14 cellular contexts compared by ENCODE assay signal in the genomic region with DNA sequence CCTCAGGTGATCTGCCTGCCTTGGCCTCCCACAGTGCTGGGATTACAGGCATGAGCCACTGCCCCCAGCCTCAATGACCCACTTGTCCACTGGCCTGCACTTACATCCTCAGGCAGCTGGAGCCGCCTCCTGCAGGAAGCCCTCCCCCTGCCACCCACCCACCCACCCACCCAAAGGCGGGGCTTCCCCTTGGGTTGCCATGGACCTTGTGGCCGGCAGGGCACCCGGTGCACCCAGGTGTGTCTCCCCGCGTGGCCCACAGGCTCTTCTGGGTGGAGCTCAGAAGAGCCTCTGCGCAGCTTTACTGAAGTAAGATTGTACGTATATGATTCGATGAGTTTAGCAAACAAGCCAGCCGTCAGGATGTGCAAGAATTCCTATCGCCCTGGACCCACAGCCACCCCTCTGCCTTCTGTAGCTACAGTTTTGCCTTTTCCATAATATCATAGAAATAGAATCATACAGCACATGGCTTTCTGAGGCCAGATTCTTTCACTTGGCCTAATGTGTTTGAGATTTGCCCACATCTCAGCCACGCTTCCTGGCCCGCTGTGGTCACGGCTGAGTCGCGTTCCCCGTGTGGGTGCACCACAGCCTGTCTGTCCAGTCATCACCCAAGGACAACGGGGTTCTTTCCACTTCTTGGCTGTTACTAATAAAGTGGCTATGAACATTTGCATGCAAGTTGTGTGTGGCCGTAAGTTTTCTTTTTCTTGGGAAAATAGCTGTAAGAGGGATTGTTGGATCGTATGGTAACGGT. TPM values are rescaled to one million over a fixed set of nuclear protein-coding genes. Genes with fewer than 3 reads are reported as not detected.
A peak's percentile ranks its signal among the peaks of the same experiment; 100 is the strongest.
DNase-seq lines count a peak whose midpoint lies in the region; ATAC-seq and TF ChIP-seq lines count a peak whose summit lies in the region.
"Had no signal": no experiment of that assay in that cellular context is flagged by ENCODE, and none has a peak within 500 bp of the region (broad histone marks: within the 10 kb centered on the region; RNA-seq: fewer than 3 reads in every experiment).

No MANE protein-coding gene starts in this region.

- no peaks in the 10 kb centered on the region for H3K36me3 ChIP-seq in CD8-positive, alpha-beta T cell (ENCODE audit: insufficient read depth, low read length)
- H3K36me3 ChIP-seq in brain microvascular endothelial cell (replicated peaks) = no peaks in the 10 kb centered on the region
- H3K36me3 ChIP-seq: ovary had no signal

- no peak overlapping the region for H3K4me3 ChIP-seq in AG10803 (ENCODE audit: low read length)
- H3K4me3 ChIP-seq in CD8-positive, alpha-beta T cell (ENCODE audit: low read depth, low read length) = no peak overlapping the region
- no peak overlapping the region for H3K4me3 ChIP-seq in brain microvascular endothelial cell (ENCODE audit: low read depth, low read length)
- H3K4me3 ChIP-seq: lung, ovary had no signal

- CTCF ChIA-PET in CD8-positive, alpha-beta T cell (lab: Charles Lee) = no interaction called here

- H3K36me3 Mint-ChIP-seq in CD8-positive, alpha-beta T cell = no peaks in the 10 kb centered on the region
- H3K36me3 Mint-ChIP-seq in activated T-cell treated with anti-CD3 and anti-CD28 coated beads, Interleukin-2, amount 50 U/mL, for 72 hours (ENCODE audit: insufficient read depth in 2 of 2) = no peaks in the 10 kb centered on the region
- H3K36me3 Mint-ChIP-seq in naive B cell = no peaks in the 10 kb centered on the region
- H3K36me3 Mint-ChIP-seq: activated naive CD4-positive, alpha-beta T cell treated with anti-CD3 and anti-CD28 coated beads, Interleukin-2, amount 50 U/mL, for 72 hours had no signal

- intact Hi-C loops in CD8-positive, alpha-beta T cell (cut with DNase I, micrococcal nuclease) = loop anchor here (5.0 kb wide), 1 partner anchor 188 kb away; the partner anchor contains the start of gene DUSP8 (in 2 of the 2)

- no peaks in the 10 kb centered on the region for H3K9me3 Mint-ChIP-seq in CD8-positive, alpha-beta T cell
- no peaks in the 10 kb centered on the region for H3K9me3 Mint-ChIP-seq in activated T-cell treated with anti-CD3 and anti-CD28 coated beads, Interleukin-2, amount 50 U/mL, for 72 hours
- peaks cover 0 to 3% (median 0%) of the 10 kb centered on the region in 7 donors for H3K9me3 Mint-ChIP-seq in naive B cell
- H3K9me3 Mint-ChIP-seq: activated naive CD4-positive, alpha-beta T cell treated with anti-CD3 and anti-CD28 coated beads, Interleukin-2, amount 50 U/mL, for 72 hours had no signal

- H3K4me3 Mint-ChIP-seq in CD8-positive, alpha-beta T cell = peak overlapping the region; percentile 42
- H3K4me3 Mint-ChIP-seq in activated T-cell treated with anti-CD3 and anti-CD28 coated beads, Interleukin-2, amount 50 U/mL, for 72 hours = peak overlapping the region; percentile 14 to 84
- peak overlapping the region in 7 of 8 donors; percentile 38 to 91 (median 62) for H3K4me3 Mint-ChIP-seq in naive B cell

- peaks cover 11% of the 10 kb centered on the region for H3K4me1 Mint-ChIP-seq in CD8-positive, alpha-beta T cell (ENCODE audit: low read depth)
- peaks cover 14% of the 10 kb centered on the region for H3K4me1 Mint-ChIP-seq in activated T-cell treated with anti-CD3 and anti-CD28 coated beads, Interleukin-2, amount 50 U/mL, for 72 hours (ENCODE audit: low read depth)
- H3K4me1 Mint-ChIP-seq in naive B cell = peaks cover 11 to 23% (median 22%) of the 10 kb centered on the region in 3 donors

- no peaks in the 10 kb centered on the region for H3K27me3 Mint-ChIP-seq in CD8-positive, alpha-beta T cell (ENCODE audit: low read depth)
- H3K27me3 Mint-ChIP-seq in activated T-cell treated with anti-CD3 and anti-CD28 coated beads, Interleukin-2, amount 50 U/mL, for 72 hours (ENCODE audit: low read depth) = peaks cover 22% of the 10 kb centered on the region
- peaks cover 3 to 24% (median 8%) of the 10 kb centered on the region in 3 donors for H3K27me3 Mint-ChIP-seq in naive B cell

- peaks cover 13% of the 10 kb centered on the region for H3K4me1 ChIP-seq in CD8-positive, alpha-beta T cell (ENCODE audit: insufficient read depth, low read length)

- in situ Hi-C loops in brain microvascular endothelial cell (cut with HindIII; ENCODE audit: low pct_ligation_motif_present, low sequenced_read_pairs) = no loop called here

- H3K27ac Mint-ChIP-seq in CD8-positive, alpha-beta T cell = no peak overlapping the region
- no peak overlapping the region for H3K27ac Mint-ChIP-seq in activated T-cell treated with anti-CD3 and anti-CD28 coated beads, Interleukin-2, amount 50 U/mL, for 72 hours
- H3K27ac Mint-ChIP-seq in naive B cell = peak overlapping the region in 5 of 6 donors; percentile 47 to 97 (median 58)

- POLR2A ChIA-PET in CD8-positive, alpha-beta T cell (lab: Charles Lee) = interaction anchor here (1.8 kb wide), 1 partner anchor 122 kb away, joined by 5 read pairs; no protein-coding TSS in a partner anchor

- ATAC-seq in CD8-positive, alpha-beta T cell = no peak
- no peak for ATAC-seq in activated T-cell treated with anti-CD3 and anti-CD28 coated beads, Interleukin-2, amount 50 U/mL, for 72 hours (replicated peaks in 1 of 2)
- ATAC-seq in naive B cell (ENCODE audit: low read depth in 2 of 2) (peak in 1 of 2 donors; percentile 21), GM21825 (IDR thresholded peaks at IDR 0.05; ENCODE audit: unreplicated experiment) (no peak)
- ATAC-seq: esophagus mucosa, SK-N-SH treated with all-trans-retinoic acid at 6 μM for 48 hours had no signal

- H3K9me3 ChIP-seq in CD8-positive, alpha-beta T cell (ENCODE audit: low read length) = no peaks in the 10 kb centered on the region
- H3K9me3 ChIP-seq: ovary had no signal

- H3K27ac ChIP-seq in CD8-positive, alpha-beta T cell (ENCODE audit: low read depth, low read length) = no peak overlapping the region
- no peak overlapping the region for H3K27ac ChIP-seq in brain microvascular endothelial cell
- H3K27ac ChIP-seq: ovary had no signal

- no peaks in the 10 kb centered on the region for H3K27me3 ChIP-seq in CD8-positive, alpha-beta T cell (ENCODE audit: insufficient read depth, low read length)
- H3K27me3 ChIP-seq in brain microvascular endothelial cell (replicated peaks) = peaks cover 7% of the 10 kb centered on the region
- H3K27me3 ChIP-seq: ovary had no signal

- TF ChIP-seq CTCF in AG10803 (conservative IDR thresholded peaks at IDR 0.05; ENCODE audit: low read length) = no peak
- TF ChIP-seq CTCF in CD8-positive, alpha-beta T cell (IDR thresholded peaks at IDR 0.05) = no peak
- TF ChIP-seq CTCF in brain microvascular endothelial cell (IDR thresholded peaks at IDR 0.05; ENCODE audit: low read depth, low read length, missing control alignments) = no peak

- DNase-seq in AG10803 (ENCODE audit: low read depth) (peak; percentile 16), naive B cell (no peak), mesenteric fat pad (ENCODE audit: low spot score) (no peak), brain microvascular endothelial cell (no peak), NCI-H82 (lab: John Stamatoyannopoulos, UW) (no peak)
- DNase-seq in CD8-positive, alpha-beta T cell = no peak
- peak; percentile 42 to 47 for DNase-seq in activated T-cell treated with anti-CD3 and anti-CD28 coated beads, Interleukin-2, amount 50 U/mL, for 72 hours
- DNase-seq: hippocampal formation, ovary had no signal

RNA-seq across cellular contexts. Expression of gene BRSK2, which starts 5.3 kb away (rescaled TPM):
- under 1 TPM; 0.19 to 0.31 TPM for total RNA-seq in CD8-positive, alpha-beta T cell
- under 1 TPM; 0.51 to 0.84 TPM for total RNA-seq in activated T-cell treated with anti-CD3 and anti-CD28 coated beads, Interleukin-2, amount 50 U/mL, for 72 hours
- under 1 TPM in 2 of 6 donors, not detected in 4; 0.10 TPM for polyA plus RNA-seq in naive B cell (ENCODE audit: low read depth in 6 of 6)
- 1.4 TPM for total RNA-seq in mesenteric fat pad

Comparison
In these comparisons a context has a peak if more than half of its experiments do, and no peak if none do; other contexts are left out.
1. DNase-seq: peak in AG10803 (single experiment) and activated T-cell treated with anti-CD3 and anti-CD28 coated beads, Interleukin-2, amount 50 U/mL, for 72 hours (2 of 2); none in CD8-positive, alpha-beta T cell (0 of 7), naive B cell (single experiment), mesenteric fat pad (single experiment), brain microvascular endothelial cell (single experiment) and NCI-H82 (single experiment).
2. H3K27ac Mint-ChIP-seq: peak in naive B cell (5 of 6); none in CD8-positive, alpha-beta T cell (single experiment) and activated T-cell treated with anti-CD3 and anti-CD28 coated beads, Interleukin-2, amount 50 U/mL, for 72 hours (single experiment).
3. Peak in every context shown above with its lines, with median percentiles within 50 percentile points of each other: H3K4me3 Mint-ChIP-seq.